In the genomic region with DNA sequence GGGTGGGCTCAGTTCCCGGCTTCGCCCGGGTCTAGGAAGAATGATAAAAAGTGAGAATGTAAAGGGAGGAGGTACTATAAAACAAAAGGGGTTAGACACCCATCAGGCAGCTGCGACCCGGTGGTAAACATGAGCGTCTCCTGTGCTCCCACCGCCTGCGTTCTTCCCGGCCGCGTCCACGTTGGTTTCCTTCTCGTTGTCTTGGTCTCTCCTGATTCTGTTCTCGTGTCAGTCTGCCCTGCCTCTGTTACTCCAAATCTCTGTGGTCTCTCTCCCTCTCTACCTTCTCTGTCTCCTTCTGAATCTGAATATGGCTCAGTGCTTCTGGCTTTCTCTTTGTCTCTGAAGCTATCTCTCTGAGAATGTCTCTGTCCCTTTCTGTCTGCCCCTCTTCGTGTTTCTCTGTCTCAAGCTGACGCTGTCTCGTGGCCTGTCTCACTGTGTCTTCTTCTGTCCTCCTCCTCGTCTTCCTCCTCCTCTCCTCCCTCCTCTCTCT, we compare ENCODE assay signal across 8 cellular contexts. TPM values are rescaled to one million over a fixed set of nuclear protein-coding genes. Genes with fewer than 3 reads are reported as not detected.
A peak's percentile ranks its signal among the peaks of the same experiment; 100 is the strongest.
DNase-seq lines count a peak whose midpoint lies in the region; ATAC-seq, FAIRE-seq and TF ChIP-seq lines count a peak whose summit lies in the region.

No MANE protein-coding gene starts in this region.

- H3K36me3 ChIP-seq in DOHH2 (ENCODE audit: control insufficient read depth, low read length), result no peaks in the 10 kb centered on the region

- ATAC-seq in GM21423 (IDR thresholded peaks at IDR 0.05; ENCODE audit: unreplicated experiment) (no peak), GM21528 (IDR thresholded peaks at IDR 0.05; ENCODE audit: low FRiP score, unreplicated experiment) (no peak)

- no peaks in the 10 kb centered on the region for H4K20me1 ChIP-seq in DOHH2 (ENCODE audit: control insufficient read depth, insufficient read depth, low read depth, low read length)

- FAIRE-seq in GM12891 (lab: Jason Lieb, UNC), result no peak

- DNase-seq in NCI-H146 (lab: John Stamatoyannopoulos, UW) (peak; percentile 51), fibroblast of pulmonary artery (ENCODE audit: low read depth) (peak; percentile 22), retina (peak; percentile 78), GM12891 (ENCODE audit: insufficient read length, low spot score) (no peak), erythroblast (lab: John Stamatoyannopoulos, UW) (no peak)

- no peaks in the 10 kb centered on the region for H3K9me3 ChIP-seq in DOHH2 (ENCODE audit: control insufficient read depth, insufficient read depth, low read length)

- H3F3A ChIP-seq in DOHH2 (ENCODE audit: control insufficient read depth, insufficient read depth), result no peaks in the 10 kb centered on the region

- no peaks in the 10 kb centered on the region for H3K79me2 ChIP-seq in DOHH2 (ENCODE audit: control insufficient read depth, low read length)

- H3K27ac ChIP-seq in DOHH2 (ENCODE audit: low read depth, low read length), result no peak overlapping the region

- peaks cover 50% of the 10 kb centered on the region for H3K27me3 ChIP-seq in DOHH2 (ENCODE audit: control insufficient read depth, low read length)

- TF ChIP-seq POLR2A in GM12891 (IDR thresholded peaks at IDR 0.05; ENCODE audit: low read depth, low read length) (no peak), erythroblast (IDR thresholded peaks at IDR 0.05; ENCODE audit: low read length) (no peak)

- H3K9me2 ChIP-seq in DOHH2 (replicated peaks; ENCODE audit: control insufficient read depth, low read length), result no peaks in the 10 kb centered on the region

- peaks cover 27% of the 10 kb centered on the region for H3K4me1 ChIP-seq in DOHH2 (ENCODE audit: control insufficient read depth, low read length)

- TF ChIP-seq CTCF in DOHH2 (IDR thresholded peaks at IDR 0.05; ENCODE audit: low read depth, low read length, poor library complexity, severe bottlenecking) (no peak), fibroblast of pulmonary artery (IDR thresholded peaks at IDR 0.05; ENCODE audit: low read length, missing control alignments) (no peak)

- H3K4me3 ChIP-seq in DOHH2 (ENCODE audit: low read length), result peak overlapping the region; percentile 54
- H3K4me3 ChIP-seq in fibroblast of pulmonary artery (replicated peaks; ENCODE audit: low read depth, low read length), result no peak overlapping the region

- H3K4me2 ChIP-seq in DOHH2 (ENCODE audit: low read length), result peak overlapping the region; percentile 62

TF ChIP-seq in GM12891, 5 proteins besides CTCF, POLR2A, EP300 and RAD21:
- TF ChIP-seq SPI1 (IDR thresholded peaks at IDR 0.05; ENCODE audit: low read depth, low read length), result no peak
- no peak for TF ChIP-seq POLR2AphosphoS5 (IDR thresholded peaks at IDR 0.05; ENCODE audit: low read depth, low read length)
- no peak for TF ChIP-seq TAF1 (IDR thresholded peaks at IDR 0.05; ENCODE audit: low read depth, low read length)
- TF ChIP-seq PAX5 (IDR thresholded peaks at IDR 0.05; ENCODE audit: insufficient read depth, low read length, severe bottlenecking), result no peak
- TF ChIP-seq POU2F2 (IDR thresholded peaks at IDR 0.05; ENCODE audit: low read depth, low read length), result no peak

RNA-seq across cellular contexts. Expression of a gene that starts 41.6 kb away (rescaled TPM):
- 18.2 TPM for polyA plus RNA-seq in GM12891 (2012; ENCODE audit: low read depth, missing spikeins)

Comparison
In these comparisons a context has a peak if more than half of its experiments do, and no peak if none do; other contexts are left out.
1. DNase-seq: peak in NCI-H146 (single experiment), fibroblast of pulmonary artery (single experiment) and retina (single experiment); none in GM12891 (single experiment) and erythroblast (0 of 2).